7 cellular contexts compared by ENCODE assay signal in the genomic region with DNA sequence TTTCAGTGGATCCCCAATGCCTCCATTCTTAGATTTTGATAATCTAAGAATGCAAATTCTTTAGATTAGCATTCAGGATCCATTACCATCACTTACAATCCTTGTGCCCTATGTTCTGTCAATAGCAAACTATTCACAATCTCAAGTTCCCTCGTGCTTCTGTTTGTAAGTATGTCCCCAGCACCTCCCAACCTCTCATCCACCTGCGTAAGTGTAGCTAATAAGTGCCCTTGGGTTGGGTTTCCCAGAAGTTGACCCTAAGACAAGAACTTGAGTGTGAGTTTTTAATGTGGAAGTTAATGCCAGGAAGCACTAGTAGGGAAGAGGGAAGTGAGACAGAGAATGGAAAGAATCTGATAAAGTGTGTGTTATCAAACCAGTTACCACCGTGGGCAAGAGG.
"Had no signal": no experiment of that assay in that cellular context is flagged by ENCODE, and none has a peak within 500 bp of the region (broad histone marks: within the 10 kb centered on the region; RNA-seq: fewer than 3 reads in every experiment).

No MANE protein-coding gene starts in this region.

- H3K4me1 Mint-ChIP-seq: GM23338 had no signal

- H3K27ac ChIP-seq: HL-60 had no signal

- H3K4me3 Mint-ChIP-seq: GM23338, H9, IgD-negative memory B cell had no signal

- H3K4me3 ChIP-seq: GM23338 had no signal

- H3K36me3 Mint-ChIP-seq: IgD-negative memory B cell had no signal

- DNase-seq: H9, HCEC 1CT, KBM-7 had no signal

- H3K9me3 Mint-ChIP-seq: GM23338, H9, IgD-negative memory B cell had no signal

- ATAC-seq: GM23338, HepG2 had no signal

- H3K27ac Mint-ChIP-seq: GM23338, H9 had no signal
